ENCODE assay signal across 12 cellular contexts in the genomic region with DNA sequence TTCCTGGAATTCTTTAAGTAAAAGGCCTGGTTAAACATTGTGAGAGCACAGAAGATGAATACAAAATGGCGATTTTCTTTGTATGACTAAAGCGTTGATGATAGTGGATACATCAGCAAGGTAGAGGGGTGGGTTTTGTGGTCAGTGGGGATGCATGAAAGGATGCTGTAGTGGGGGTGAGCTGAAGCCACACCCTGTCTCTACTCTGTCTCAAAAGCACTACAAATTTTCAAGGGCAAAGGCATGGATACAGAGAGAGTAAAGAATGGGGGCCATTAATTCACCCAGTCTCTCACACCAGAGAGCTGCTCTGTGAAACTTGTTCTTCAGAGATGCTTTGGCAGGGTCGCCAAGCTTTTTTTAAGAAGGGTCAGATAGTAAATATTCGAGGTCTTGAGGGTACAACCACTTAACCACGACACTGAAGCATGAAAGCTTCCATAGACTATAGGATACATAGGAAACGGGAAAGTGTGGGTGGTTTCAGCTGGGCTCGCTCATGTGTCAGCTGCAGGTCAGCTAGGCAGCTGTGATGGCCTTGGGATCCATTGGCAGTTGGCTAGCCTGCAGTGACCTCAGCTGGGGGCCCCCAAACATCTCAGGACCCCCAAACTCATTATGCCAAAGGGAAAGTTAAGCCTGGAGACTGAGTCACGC. TPM values are rescaled to one million over a fixed set of nuclear protein-coding genes. Genes with fewer than 3 reads are reported as not detected.
DNase-seq lines count a peak whose midpoint lies in the region; ATAC-seq and TF ChIP-seq lines count a peak whose summit lies in the region.
"Had no signal": no experiment of that assay in that cellular context is flagged by ENCODE, and none has a peak within 500 bp of the region (broad histone marks: within the 10 kb centered on the region; RNA-seq: fewer than 3 reads in every experiment).

No MANE protein-coding gene starts in this region.

- H3K4me1 ChIP-seq in SJCRH30 (peaks cover 13% of the 10 kb centered on the region; the same call in 1 of the 2 replicates), prostate gland (replicated peaks) (peaks cover 13% of the 10 kb centered on the region), heart left ventricle (peaks cover 0 to 13% (median 0%) of the 10 kb centered on the region in 12 donors), heart right ventricle (peaks cover 0 to 12% (median 0%) of the 10 kb centered on the region in 9 donors)

- H3K9me3 Mint-ChIP-seq in endothelial cell (ENCODE audit: unreplicated experiment), result peaks cover 7% of the 10 kb centered on the region

- H3K27ac Mint-ChIP-seq in endothelial cell (ENCODE audit: unreplicated experiment), result no peak overlapping the region

- ATAC-seq in heart left ventricle, result no peak
- ATAC-seq in heart right ventricle, result no peak

- H3K27me3 Mint-ChIP-seq in endothelial cell (ENCODE audit: unreplicated experiment), result peaks cover 1% of the 10 kb centered on the region

- 94% methylated on average over 8 of the region's 8 CpGs for WGBS in prostate gland
- WGBS in heart left ventricle, 4 donors, result 89 to 95% (median 92%) methylated on average over 8 of the region's 8 CpGs
- WGBS in heart right ventricle, 2 donors, result 93 to 95% methylated on average over 8 of the region's 8 CpGs

- peaks cover 7% of the 10 kb centered on the region for H3K9me3 ChIP-seq in SJCRH30 (replicated peaks)
- H3K9me3 ChIP-seq in prostate gland, result no peaks in the 10 kb centered on the region
- H3K9me3 ChIP-seq in heart left ventricle, result no peaks in the 10 kb centered on the region
- H3K9me3 ChIP-seq in heart right ventricle, result no peaks in the 10 kb centered on the region
- H3K9me3 ChIP-seq: MG63 had no signal

- no peak for TF ChIP-seq CTCF in endothelial cell (IDR thresholded peaks at IDR 0.05; ENCODE audit: unreplicated experiment)
- no peak for TF ChIP-seq CTCF in prostate gland (IDR thresholded peaks at IDR 0.05)
- no peak for TF ChIP-seq CTCF in heart left ventricle (IDR thresholded peaks at IDR 0.05)
- no peak for TF ChIP-seq CTCF in heart right ventricle (IDR thresholded peaks at IDR 0.05)

- H3K27me3 ChIP-seq in SJCRH30, result no peaks in the 10 kb centered on the region
- H3K27me3 ChIP-seq in prostate gland (replicated peaks; ENCODE audit: insufficient read depth), result no peaks in the 10 kb centered on the region
- H3K27me3 ChIP-seq in heart left ventricle, result no peaks in the 10 kb centered on the region
- no peaks in the 10 kb centered on the region for H3K27me3 ChIP-seq in heart right ventricle
- H3K27me3 ChIP-seq: MG63 had no signal

- H3K4me3 Mint-ChIP-seq in endothelial cell (ENCODE audit: unreplicated experiment), result peak overlapping the region; percentile 19

- H3K4me3 ChIP-seq in SJCRH30 (no peak overlapping the region), prostate gland (no peak overlapping the region), heart left ventricle (no peak overlapping the region), heart right ventricle (no peak overlapping the region)
- H3K4me3 ChIP-seq: MG63, SK-N-MC had no signal

- DNase-seq in CD1c-positive myeloid dendritic cell (ENCODE audit: extremely low spot score) (peak; percentile 42), SJCRH30 (peak; percentile 24 to 38), endothelial cell (ENCODE audit: low spot score) (no peak), prostate gland (ENCODE audit: low spot score) (no peak), cortex of kidney (lab: John Stamatoyannopoulos, UW) (no peak), AG20443 (ENCODE audit: low spot score) (no peak), heart left ventricle (no peak), heart right ventricle (no peak)
- DNase-seq: AML-193, nucleus accumbens had no signal

- H3K27ac ChIP-seq in SJCRH30, result peak overlapping the region; percentile 37
- H3K27ac ChIP-seq in prostate gland, result peak overlapping the region; percentile 18 to 54
- H3K27ac ChIP-seq in heart left ventricle, result peak overlapping the region in 3 of 12 donors; percentile 1 to 49 (median 7)
- H3K27ac ChIP-seq in heart right ventricle, result peak overlapping the region in 3 of 10 donors; percentile 27 to 49 (median 37)
- H3K27ac ChIP-seq: SK-N-MC had no signal

- H3K36me3 ChIP-seq in SJCRH30 (peaks cover 55% of the 10 kb centered on the region), prostate gland (peaks cover 0 to 6% of the 10 kb centered on the region in 2 donors), heart left ventricle (peaks cover 0 to 66% (median 60%) of the 10 kb centered on the region in 9 donors), heart right ventricle (peaks cover 0 to 80% (median 31%) of the 10 kb centered on the region in 9 donors)

- H3K4me1 Mint-ChIP-seq in endothelial cell (ENCODE audit: unreplicated experiment), result no peaks in the 10 kb centered on the region

- peaks cover 44% of the 10 kb centered on the region for H3K36me3 Mint-ChIP-seq in endothelial cell (ENCODE audit: low read depth, unreplicated experiment)

- intact Hi-C loops in prostate gland (cut with DNase I) (no loop called here), heart left ventricle (cut with DNase I) (no loop called here), heart right ventricle (cut with DNase I) (no loop called here)

- TF ChIP-seq POLR2A in prostate gland (IDR thresholded peaks at IDR 0.05) (no peak), heart left ventricle (IDR thresholded peaks at IDR 0.05) (no peak)

RNA-seq across cellular contexts. Expression of a gene that starts 8.3 kb away (rescaled TPM):
- total RNA-seq in SJCRH30 (2014; rRNA removed; shearing (Covaris generic)), result 35.1 and 40.6 TPM in 2 replicates
- total RNA-seq in endothelial cell (ENCODE audit: unreplicated experiment) (18.8 TPM), prostate gland (10 to 100 TPM; 17.9 to 35.4 TPM), heart left ventricle (10 to 100 TPM; 15.7 to 27.0 (median 19.0) TPM), heart right ventricle (10 to 100 TPM; 14.4 to 25.9 (median 17.6) TPM)
- polyA plus RNA-seq in heart left ventricle (10 to 100 TPM; 19.5 to 29.3 TPM), heart right ventricle (10 to 100 TPM; 28.0 to 35.3 TPM)

RNA-seq across cellular contexts. Expression of a gene that starts 8.8 kb away (rescaled TPM):
- 9.9 and 10.7 TPM in 2 replicates for total RNA-seq in SJCRH30 (2014; rRNA removed; shearing (Covaris generic))
- total RNA-seq in endothelial cell (ENCODE audit: unreplicated experiment) (21.6 TPM), prostate gland (10 to 100 TPM; 51.6 to 79.1 TPM), heart left ventricle (10 to 100 TPM in 6 of 9 donors, 1 to 10 TPM in 3; 6.7 to 23.9 (median 11.9) TPM), heart right ventricle (10 to 100 TPM in 5 of 10 donors, 1 to 10 TPM in 5; 6.0 to 18.6 (median 9.7) TPM)
- polyA plus RNA-seq in heart left ventricle (10 to 100 TPM in 1 of 2 donors, 1 to 10 TPM in 1; 7.6 to 12.3 TPM), heart right ventricle (10 to 100 TPM; 10.5 to 11.8 TPM)

RNA-seq across cellular contexts. Expression of a gene that starts 21.9 kb away (rescaled TPM):
- 15.9 and 21.4 TPM in 2 replicates for total RNA-seq in SJCRH30 (2014; rRNA removed; shearing (Covaris generic))
- 11.6 TPM for total RNA-seq in endothelial cell (ENCODE audit: unreplicated experiment)
- total RNA-seq in prostate gland, result 10 to 100 TPM; 13.3 to 24.1 TPM
- total RNA-seq in heart left ventricle, result 1 to 10 TPM; 2.8 to 9.3 (median 4.8) TPM
- polyA plus RNA-seq in heart left ventricle, result 1 to 10 TPM; 4.5 to 7.1 TPM
- 1 to 10 TPM; 2.9 to 6.8 (median 4.1) TPM for total RNA-seq in heart right ventricle
- polyA plus RNA-seq in heart right ventricle, result 1 to 10 TPM; 6.3 to 8.3 TPM

RNA-seq across cellular contexts. Expression of a gene that starts 37.4 kb away (rescaled TPM):
- 15.3 and 17.7 TPM in 2 replicates for total RNA-seq in SJCRH30 (2014; rRNA removed; shearing (Covaris generic))
- total RNA-seq in endothelial cell (ENCODE audit: unreplicated experiment), result 53.1 TPM
- 10 to 100 TPM; 52.8 to 79.3 TPM for total RNA-seq in prostate gland
- total RNA-seq in heart left ventricle, result 10 to 100 TPM in 8 of 9 donors, 1 to 10 TPM in 1; 10.0 to 31.2 (median 16.8) TPM
- 10 to 100 TPM; 10.7 to 16.2 TPM for polyA plus RNA-seq in heart left ventricle
- total RNA-seq in heart right ventricle, result 10 to 100 TPM; 13.9 to 26.1 (median 20.9) TPM
- 10 to 100 TPM; 11.8 to 12.1 TPM for polyA plus RNA-seq in heart right ventricle

RNA-seq across cellular contexts. Expression of a gene that starts 37.6 kb away (rescaled TPM):
- 209 and 214 TPM in 2 replicates for total RNA-seq in SJCRH30 (2014; rRNA removed; shearing (Covaris generic))
- total RNA-seq in endothelial cell (ENCODE audit: unreplicated experiment) (239 TPM), prostate gland (100 to 1,000 TPM; 179 to 253 TPM), heart left ventricle (100 to 1,000 TPM; 121 to 156 (median 130) TPM), heart right ventricle (100 to 1,000 TPM; 101 to 147 (median 129) TPM)
- polyA plus RNA-seq in heart left ventricle (100 to 1,000 TPM in 1 of 2 donors, 10 to 100 TPM in 1; 78.8 to 158 TPM), heart right ventricle (100 to 1,000 TPM in 1 of 2 donors, 10 to 100 TPM in 1; 59.0 to 147 TPM)

Comparison
In these comparisons a context has a peak if more than half of its experiments do, and no peak if none do; other contexts are left out.
1. DNase-seq: peak in CD1c-positive myeloid dendritic cell (single experiment) and SJCRH30 (2 of 2); none in endothelial cell (single experiment), prostate gland (single experiment), cortex of kidney (single experiment), AG20443 (single experiment), heart left ventricle (0 of 5) and heart right ventricle (0 of 2).